In the genomic region with DNA sequence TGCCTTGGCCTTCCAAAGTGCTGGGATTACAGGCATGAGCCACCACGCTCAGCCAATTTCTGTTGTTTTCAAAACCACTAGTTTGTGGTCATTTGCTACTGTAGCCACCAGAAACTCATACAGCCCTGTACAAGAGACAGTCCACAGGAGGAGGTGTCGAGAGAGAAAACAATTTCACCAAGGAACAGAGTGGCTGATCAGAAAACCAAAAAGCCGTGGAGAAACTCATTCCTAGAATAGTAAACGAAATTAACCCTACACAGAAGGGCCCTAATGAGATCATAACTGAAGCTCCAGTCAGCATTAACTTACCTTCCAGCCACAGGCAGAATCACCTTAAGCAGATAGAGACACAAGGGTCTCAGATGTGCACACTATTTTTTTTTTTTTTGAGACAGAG, we compare ENCODE assay signal across 1 cellular context.
TF ChIP-seq lines count a peak whose summit lies in the region.

No MANE protein-coding gene starts in this region.

TF ChIP-seq in GM12878, 131 proteins besides CTCF, POLR2A, EP300 and RAD21:
- 0 out of 2 replicates have a peak, but pooled peaks have one; percentile 50 for TF ChIP-seq NBN (IDR thresholded peaks at IDR 0.05)
- no peak for TF ChIP-seq REST (IDR thresholded peaks at IDR 0.05; ENCODE audit: low read depth, low read length)
- TF ChIP-seq IKZF1 (conservative IDR thresholded peaks at IDR 0.05), result peak; percentile 14; the same call in 1 of the 2 replicates
- 0 out of 2 replicates have a peak, but pooled peaks have one; percentile 22 for TF ChIP-seq MLLT1 (IDR thresholded peaks at IDR 0.05)
- peak; percentile 67 for TF ChIP-seq MTA2 (IDR thresholded peaks at IDR 0.05; ENCODE audit: low read depth)
- TF ChIP-seq NR2C1 (IDR thresholded peaks at IDR 0.05), result no peak
- peak; percentile 68; the same call in 1 of the 2 replicates for TF ChIP-seq MEF2A (IDR thresholded peaks at IDR 0.05; ENCODE audit: insufficient read depth, low read depth, low read length)
- peak; percentile 65; the same call in 1 of the 2 replicates for TF ChIP-seq IRF4 (IDR thresholded peaks at IDR 0.05; ENCODE audit: low read depth, low read length)
- peak; percentile 69; the same call in 1 of the 2 replicates for TF ChIP-seq NFIC (IDR thresholded peaks at IDR 0.05; ENCODE audit: low read depth, low read length)
- TF ChIP-seq ATF7 (IDR thresholded peaks at IDR 0.05; ENCODE audit: low read depth), result peak; percentile 51
- peak; percentile 88 for TF ChIP-seq JUNB (IDR thresholded peaks at IDR 0.05)
- TF ChIP-seq, protein P1, sequence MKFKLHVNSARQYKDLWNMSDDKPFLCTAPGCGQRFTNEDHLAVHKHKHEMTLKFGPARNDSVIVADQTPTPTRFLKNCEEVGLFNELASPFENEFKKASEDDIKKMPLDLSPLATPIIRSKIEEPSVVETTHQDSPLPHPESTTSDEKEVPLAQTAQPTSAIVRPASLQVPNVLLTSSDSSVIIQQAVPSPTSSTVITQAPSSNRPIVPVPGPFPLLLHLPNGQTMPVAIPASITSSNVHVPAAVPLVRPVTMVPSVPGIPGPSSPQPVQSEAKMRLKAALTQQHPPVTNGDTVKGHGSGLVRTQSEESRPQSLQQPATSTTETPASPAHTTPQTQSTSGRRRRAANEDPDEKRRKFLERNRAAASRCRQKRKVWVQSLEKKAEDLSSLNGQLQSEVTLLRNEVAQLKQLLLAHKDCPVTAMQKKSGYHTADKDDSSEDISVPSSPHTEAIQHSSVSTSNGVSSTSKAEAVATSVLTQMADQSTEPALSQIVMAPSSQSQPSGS (IDR thresholded peaks at IDR 0.05; ENCODE audit: low read length), result peak; percentile 69; the same call in 1 of the 2 replicates
- TF ChIP-seq, protein P2, sequence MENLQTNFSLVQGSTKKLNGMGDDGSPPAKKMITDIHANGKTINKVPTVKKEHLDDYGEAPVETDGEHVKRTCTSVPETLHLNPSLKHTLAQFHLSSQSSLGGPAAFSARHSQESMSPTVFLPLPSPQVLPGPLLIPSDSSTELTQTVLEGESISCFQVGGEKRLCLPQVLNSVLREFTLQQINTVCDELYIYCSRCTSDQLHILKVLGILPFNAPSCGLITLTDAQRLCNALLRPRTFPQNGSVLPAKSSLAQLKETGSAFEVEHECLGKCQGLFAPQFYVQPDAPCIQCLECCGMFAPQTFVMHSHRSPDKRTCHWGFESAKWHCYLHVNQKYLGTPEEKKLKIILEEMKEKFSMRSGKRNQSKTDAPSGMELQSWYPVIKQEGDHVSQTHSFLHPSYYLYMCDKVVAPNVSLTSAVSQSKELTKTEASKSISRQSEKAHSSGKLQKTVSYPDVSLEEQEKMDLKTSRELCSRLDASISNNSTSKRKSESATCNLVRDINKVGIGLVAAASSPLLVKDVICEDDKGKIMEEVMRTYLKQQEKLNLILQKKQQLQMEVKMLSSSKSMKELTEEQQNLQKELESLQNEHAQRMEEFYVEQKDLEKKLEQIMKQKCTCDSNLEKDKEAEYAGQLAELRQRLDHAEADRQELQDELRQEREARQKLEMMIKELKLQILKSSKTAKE (IDR thresholded peaks at IDR 0.05; ENCODE audit: low read depth, poor library complexity, severe bottlenecking), result peak; percentile 45
- peak; percentile 85 for TF ChIP-seq RUNX3 (IDR thresholded peaks at IDR 0.05; ENCODE audit: low read length)
- 0 out of 2 replicates have a peak, but pooled peaks have one; percentile 38 for TF ChIP-seq CREM (IDR thresholded peaks at IDR 0.05; ENCODE audit: low read depth)
- TF ChIP-seq ZBED1 (IDR thresholded peaks at IDR 0.05; ENCODE audit: borderline replicate concordance), result no peak
- 0 out of 2 replicates have a peak, but pooled peaks have one; percentile 31 for TF ChIP-seq CBFB (IDR thresholded peaks at IDR 0.05; ENCODE audit: low read depth)
- TF ChIP-seq FOXM1 (IDR thresholded peaks at IDR 0.05; ENCODE audit: low read depth, low read length), result 0 out of 2 replicates have a peak, but pooled peaks have one; percentile 36
- TF ChIP-seq SMAD5 (IDR thresholded peaks at IDR 0.05; ENCODE audit: low read depth), result no peak
- TF ChIP-seq ZNF274 (IDR thresholded peaks at IDR 0.05; ENCODE audit: insufficient read depth, insufficient read length), result no peak
- TF ChIP-seq HDAC6 (IDR thresholded peaks at IDR 0.05; ENCODE audit: unreplicated experiment), result no peak
- peak; percentile 63; the same call in 1 of the 2 replicates for TF ChIP-seq MTA3 (IDR thresholded peaks at IDR 0.05; ENCODE audit: borderline replicate concordance, low read length)
- TF ChIP-seq SMARCA5 (IDR thresholded peaks at IDR 0.05), result peak; percentile 37; the same call in 1 of the 2 replicates
- TF ChIP-seq NRF1 (conservative IDR thresholded peaks at IDR 0.05; ENCODE audit: low read depth, low read length), result no peak
- peak; percentile 43 to 57; a peak in 3 of 4 replicates for TF ChIP-seq IKZF2 (IDR thresholded peaks at IDR 0.05)
